ENCODE assay signal across 1 cellular context in genomic region chr16:678858-679807, GRCh38.
TF ChIP-seq lines count a peak whose summit lies in the region.

No MANE protein-coding gene starts in this region.

TF ChIP-seq in K562, 482 proteins besides CTCF, POLR2A, EP300 and RAD21 (continued from another document and continues in another):
- no peak for TF ChIP-seq ARID3B (CRISPR knock-in tag; IDR thresholded peaks at IDR 0.05; ENCODE audit: borderline replicate concordance)
- no peak for TF ChIP-seq LEF1 (IDR thresholded peaks at IDR 0.05)
- no peak for TF ChIP-seq MTA1 (IDR thresholded peaks at IDR 0.05; ENCODE audit: borderline replicate concordance)
- no peak for TF ChIP-seq U2AF2 (optimal IDR thresholded peaks at IDR 0.05; ENCODE audit: low read depth, low read length)
- TF ChIP-seq ZNF79 (CRISPR knock-in tag; IDR thresholded peaks at IDR 0.05; ENCODE audit: low read depth), result no peak
- no peak for TF ChIP-seq MXD1 (CRISPR knock-in tag; IDR thresholded peaks at IDR 0.05; ENCODE audit: borderline replicate concordance, poor library complexity, severe bottlenecking)
- TF ChIP-seq CUX1 (CRISPR knock-in tag; IDR thresholded peaks at IDR 0.05), result no peak
- no peak for TF ChIP-seq NONO (IDR thresholded peaks at IDR 0.05; ENCODE audit: low read depth in 2 of 2, low read length in 1 of 2)
- TF ChIP-seq ZNF146 (CRISPR knock-in tag; IDR thresholded peaks at IDR 0.05; ENCODE audit: unreplicated experiment), result no peak
- no peak for TF ChIP-seq CEBPG (CRISPR knock-in tag; IDR thresholded peaks at IDR 0.05)
- TF ChIP-seq CEBPG (tag; conservative IDR thresholded peaks at IDR 0.05 in 1 of 2, IDR thresholded peaks at IDR 0.05 in 1 of 2), result no peak
- no peak for TF ChIP-seq HSF4 (CRISPR knock-in tag; IDR thresholded peaks at IDR 0.05; ENCODE audit: borderline replicate concordance)
- TF ChIP-seq ZNF354B (CRISPR knock-in tag; IDR thresholded peaks at IDR 0.05), result no peak
- TF ChIP-seq MCM7 (IDR thresholded peaks at IDR 0.05), result no peak
- no peak; the same call in 1 of the 2 replicates for TF ChIP-seq TARDBP (IDR thresholded peaks at IDR 0.05)
- TF ChIP-seq ZKSCAN3 (CRISPR knock-in tag; IDR thresholded peaks at IDR 0.05), result no peak
- no peak for TF ChIP-seq MBD1 (CRISPR knock-in tag; IDR thresholded peaks at IDR 0.05)
- TF ChIP-seq ZNF121 (CRISPR knock-in tag; conservative IDR thresholded peaks at IDR 0.05), result no peak
- no peak for TF ChIP-seq HOXB6 (CRISPR knock-in tag; IDR thresholded peaks at IDR 0.05; ENCODE audit: borderline replicate concordance)
- TF ChIP-seq USF1 (CRISPR knock-in tag; IDR thresholded peaks at IDR 0.05), result peak; percentile 61; the same call in 1 of the 2 replicates
- TF ChIP-seq BDP1 (IDR thresholded peaks at IDR 0.05; ENCODE audit: insufficient read depth, insufficient read length), result no peak
- TF ChIP-seq PML (IDR thresholded peaks at IDR 0.05; ENCODE audit: low read length), result no peak
- no peak for TF ChIP-seq ZNF431 (CRISPR knock-in tag; IDR thresholded peaks at IDR 0.05)
- TF ChIP-seq ATF2 (CRISPR knock-in tag; IDR thresholded peaks at IDR 0.05), result no peak
- 0 out of 2 replicates have a peak, but pooled peaks have one; percentile 5 for TF ChIP-seq CTBP1 (IDR thresholded peaks at IDR 0.05; ENCODE audit: borderline replicate concordance)
- no peak for TF ChIP-seq SOX6 (IDR thresholded peaks at IDR 0.05)
- no peak for TF ChIP-seq GTF3C2 (IDR thresholded peaks at IDR 0.05; ENCODE audit: borderline replicate concordance, extremely low read depth, insufficient read length)
- TF ChIP-seq ZNF324 (CRISPR knock-in tag; IDR thresholded peaks at IDR 0.05), result no peak
- TF ChIP-seq PHB (CRISPR knock-in tag; IDR thresholded peaks at IDR 0.05), result no peak
- no peak for TF ChIP-seq ZFP1 (CRISPR knock-in tag; IDR thresholded peaks at IDR 0.05)
- no peak for TF ChIP-seq TAF9B (IDR thresholded peaks at IDR 0.05; ENCODE audit: partially characterized antibody)
- TF ChIP-seq EZH2 (IDR thresholded peaks at IDR 0.05; ENCODE audit: borderline replicate concordance, low read depth, low read length), result no peak
- no peak for TF ChIP-seq E2F3 (CRISPR knock-in tag; IDR thresholded peaks at IDR 0.05)
- TF ChIP-seq ZNF143 (CRISPR knock-in tag; IDR thresholded peaks at IDR 0.05), result no peak
- no peak for TF ChIP-seq ZNF644 (tag; IDR thresholded peaks at IDR 0.05; ENCODE audit: low read depth)
- no peak for TF ChIP-seq HMBOX1 (IDR thresholded peaks at IDR 0.05)
- TF ChIP-seq ELK1 (CRISPR knock-in tag; IDR thresholded peaks at IDR 0.05), result no peak
- no peak for TF ChIP-seq MEIS2 (IDR thresholded peaks at IDR 0.05; ENCODE audit: partially characterized antibody)
- no peak for TF ChIP-seq SNRNP70 (optimal IDR thresholded peaks at IDR 0.05; ENCODE audit: low read depth, low read length)
- TF ChIP-seq ZNF512 (tag; IDR thresholded peaks at IDR 0.05), result no peak
- 0 out of 2 replicates have a peak, but pooled peaks have one; percentile 60 for TF ChIP-seq KAT7 (CRISPR knock-in tag; IDR thresholded peaks at IDR 0.05; ENCODE audit: borderline replicate concordance)
- TF ChIP-seq GABPA (tag; conservative IDR thresholded peaks at IDR 0.05; ENCODE audit: low read depth), result no peak
- no peak for TF ChIP-seq HDAC3 (IDR thresholded peaks at IDR 0.05; ENCODE audit: borderline replicate concordance, partially characterized antibody)
- no peak for TF ChIP-seq GATA2 (CRISPR knock-in tag; IDR thresholded peaks at IDR 0.05)
- TF ChIP-seq ZNF57 (CRISPR knock-in tag; IDR thresholded peaks at IDR 0.05), result no peak
- TF ChIP-seq ZKSCAN1 (IDR thresholded peaks at IDR 0.05; ENCODE audit: low read depth, low read length), result no peak
- TF ChIP-seq FOXP1 (CRISPR knock-in tag; IDR thresholded peaks at IDR 0.05), result 0 out of 2 replicates have a peak, but pooled peaks have one; percentile 47
- no peak for TF ChIP-seq THAP7 (CRISPR knock-in tag; IDR thresholded peaks at IDR 0.05)
